In genomic region chr12:24860546-24860945, GRCh38 we compare ENCODE assay signal across 16 cellular contexts.
DNase-seq lines count a peak whose midpoint lies in the region; TF ChIP-seq lines count a peak whose summit lies in the region.
"Had no signal": no experiment of that assay in that cellular context is flagged by ENCODE, and none has a peak within 500 bp of the region (broad histone marks: within the 10 kb centered on the region; RNA-seq: fewer than 3 reads in every experiment).

No MANE protein-coding gene starts in this region.

- H4K8ac ChIP-seq in mesenchymal stem cell (ENCODE audit: low read length) = no peak overlapping the region

- no peak overlapping the region for H3K4me2 ChIP-seq in mesenchymal stem cell (ENCODE audit: low read length, poor library complexity, severe bottlenecking)

- H2BK5ac ChIP-seq in mesenchymal stem cell (ENCODE audit: low read depth, low read length, poor library complexity, severe bottlenecking) = no peak overlapping the region

- no peak overlapping the region for H3K14ac ChIP-seq in mesenchymal stem cell (ENCODE audit: low read length in 2 of 2)

- H4K91ac ChIP-seq in mesenchymal stem cell (ENCODE audit: low read length) = no peak overlapping the region

- H3K27ac ChIP-seq in brain microvascular endothelial cell (peak overlapping the region; percentile 63), mesenchymal stem cell (ENCODE audit: low read length, poor library complexity, severe bottlenecking) (no peak overlapping the region), breast epithelium (no peak overlapping the region)

- TF ChIP-seq CTCF in brain microvascular endothelial cell (IDR thresholded peaks at IDR 0.05; ENCODE audit: low read depth, low read length, missing control alignments) (no peak), breast epithelium (IDR thresholded peaks at IDR 0.05) (no peak)

- no peaks in the 10 kb centered on the region for H3K27me3 ChIP-seq in adipocyte (replicated peaks; ENCODE audit: control insufficient read depth, insufficient read depth, low read length)
- no peaks in the 10 kb centered on the region for H3K27me3 ChIP-seq in brain microvascular endothelial cell (replicated peaks)
- no peaks in the 10 kb centered on the region for H3K27me3 ChIP-seq in mesenchymal stem cell (ENCODE audit: control insufficient read depth in 1 of 2, insufficient read depth in 1 of 2, low read length in 2 of 2)
- H3K27me3 ChIP-seq in breast epithelium = no peaks in the 10 kb centered on the region

- in situ Hi-C loops in brain microvascular endothelial cell (cut with HindIII; ENCODE audit: low pct_ligation_motif_present, low sequenced_read_pairs) = no loop called here

- no peak overlapping the region for H3K9ac ChIP-seq in adipocyte (ENCODE audit: low read length)
- no peak overlapping the region for H3K9ac ChIP-seq in mesenchymal stem cell (ENCODE audit: low read length)

- H2BK120ac ChIP-seq in mesenchymal stem cell (ENCODE audit: low read depth, low read length) = no peak overlapping the region

- H3K36me3 ChIP-seq in adipocyte (ENCODE audit: control insufficient read depth, insufficient read depth, low read length, severe bottlenecking) = no peaks in the 10 kb centered on the region
- H3K36me3 ChIP-seq in brain microvascular endothelial cell (replicated peaks) = no peaks in the 10 kb centered on the region
- peaks cover 0 to 27% of the 10 kb centered on the region in 2 experiments for H3K36me3 ChIP-seq in mesenchymal stem cell (ENCODE audit: control insufficient read depth in 1 of 2, insufficient read depth in 2 of 2, low read depth in 1 of 2, low read length in 2 of 2)
- H3K36me3 ChIP-seq in breast epithelium = no peaks in the 10 kb centered on the region

- H3K79me1 ChIP-seq in mesenchymal stem cell (replicated peaks; ENCODE audit: low read length, poor library complexity, severe bottlenecking) = peaks cover 6% of the 10 kb centered on the region

- H3K4ac ChIP-seq in mesenchymal stem cell (ENCODE audit: low read depth in 1 of 2, low read length in 2 of 2) = no peak overlapping the region

- H3K23ac ChIP-seq in mesenchymal stem cell (ENCODE audit: low read length in 2 of 2) = no peak overlapping the region

- peaks cover 10% of the 10 kb centered on the region for H3K4me1 ChIP-seq in adipocyte (ENCODE audit: control insufficient read depth, insufficient read depth, low read length)
- H3K4me1 ChIP-seq in mesenchymal stem cell (ENCODE audit: control insufficient read depth, insufficient read depth, low read depth, low read length) = peaks cover 7% of the 10 kb centered on the region
- H3K4me1 ChIP-seq in breast epithelium = no peaks in the 10 kb centered on the region

- H3K4me3 ChIP-seq in adipocyte (ENCODE audit: low read length) (no peak overlapping the region), brain microvascular endothelial cell (ENCODE audit: low read depth, low read length) (no peak overlapping the region), mesenchymal stem cell (ENCODE audit: insufficient read depth in 1 of 2, low read depth in 1 of 2, low read length in 2 of 2) (no peak overlapping the region), breast epithelium (no peak overlapping the region)

- H2BK12ac ChIP-seq in mesenchymal stem cell (ENCODE audit: low read length in 2 of 2) = no peak overlapping the region

- intact Hi-C loops in breast epithelium (cut with DNase I; ENCODE audit: low total_unique reads) = no loop called here

- H2AFZ ChIP-seq in mesenchymal stem cell (ENCODE audit: low read depth, low read length) = no peak overlapping the region

- no peak overlapping the region for H2AK5ac ChIP-seq in mesenchymal stem cell (ENCODE audit: low read length, severe bottlenecking)

- DNase-seq in EL (peak; percentile 33), adipocyte (ENCODE audit: low read depth) (peak; percentile 33), brain microvascular endothelial cell (peak; percentile 54), mesenchymal stem cell (peak; percentile 47), breast epithelium (ENCODE audit: low spot score in 2 of 2) (no peak), T-helper 9 cell (no peak), HK-2 (ENCODE audit: unreplicated experiment) (no peak), superior temporal gyrus (ENCODE audit: extremely low spot score) (no peak)
- DNase-seq: COR-L47, GF-D8, HCEC 1CT, MV-4-11, NCI-H1694 treated with DMSO at 0.1 percent for 48 hours, NCI-H2107, NCI-H524, SHP77 treated with DMSO at 0.1 percent for 48 hours had no signal

- no peak overlapping the region for H2BK15ac ChIP-seq in mesenchymal stem cell (ENCODE audit: low read depth, poor library complexity, severe bottlenecking)

- TF ChIP-seq POLR2A in breast epithelium (IDR thresholded peaks at IDR 0.05) = no peak

- H3K18ac ChIP-seq in mesenchymal stem cell (ENCODE audit: low read depth in 1 of 2, low read length in 2 of 2) = no peak overlapping the region

- peaks cover 5% of the 10 kb centered on the region for H3K9me3 ChIP-seq in adipocyte (ENCODE audit: control insufficient read depth, low read length)
- H3K9me3 ChIP-seq in mesenchymal stem cell (ENCODE audit: control insufficient read depth, low read length) = no peaks in the 10 kb centered on the region
- H3K9me3 ChIP-seq in breast epithelium = no peaks in the 10 kb centered on the region

Comparison
In these comparisons a context has a peak if more than half of its experiments do, and no peak if none do; other contexts are left out.
1. DNase-seq: peak in EL (single experiment), adipocyte (single experiment), brain microvascular endothelial cell (single experiment) and mesenchymal stem cell (single experiment); none in breast epithelium (0 of 2), T-helper 9 cell (single experiment), HK-2 (single experiment) and superior temporal gyrus (single experiment).